19 cellular contexts compared by ENCODE assay signal in the genomic region with DNA sequence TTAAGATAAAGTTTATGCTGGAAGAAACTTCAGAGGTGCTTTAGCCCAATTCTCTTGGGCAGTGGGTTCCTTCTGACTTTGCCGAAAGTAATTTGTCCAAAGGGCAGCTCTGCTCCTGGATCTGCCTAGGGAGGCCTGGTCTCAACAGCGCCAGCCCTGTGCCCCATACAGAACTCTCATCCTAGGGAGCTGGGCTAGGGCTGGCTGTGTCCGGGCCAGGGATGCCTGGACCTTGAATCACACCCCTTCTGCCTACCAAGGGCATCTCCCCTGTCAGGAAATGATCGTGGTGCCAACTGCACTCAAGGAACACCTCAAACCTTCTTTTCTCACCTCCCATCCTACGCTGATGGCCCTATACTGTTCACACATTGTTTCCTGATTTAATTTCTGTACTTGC. TPM values are rescaled to one million over a fixed set of nuclear protein-coding genes. Genes with fewer than 3 reads are reported as not detected.
DNase-seq lines count a peak whose midpoint lies in the region; ATAC-seq and TF ChIP-seq lines count a peak whose summit lies in the region.
"Had no signal": no experiment of that assay in that cellular context is flagged by ENCODE, and none has a peak within 500 bp of the region (broad histone marks: within the 10 kb centered on the region; RNA-seq: fewer than 3 reads in every experiment).

No MANE protein-coding gene starts in this region.

- H3K4me3 ChIP-seq in H7 (ENCODE audit: insufficient read depth, low read depth, low read length) (no peak overlapping the region), coronary artery (peak overlapping the region; percentile 74), right atrium auricular region (peak overlapping the region in 1 of 2 donors; percentile 60), stomach smooth muscle (ENCODE audit: low read length in 2 of 2) (peak overlapping the region in 1 of 2 donors; percentile 29)

- H3K9ac ChIP-seq in stomach smooth muscle (ENCODE audit: low read length in 2 of 2), result no peak overlapping the region

- H3K27me3 ChIP-seq in H7 (ENCODE audit: control insufficient read depth, insufficient read depth, low read length) (peaks cover 66% of the 10 kb centered on the region), right atrium auricular region (no peaks in the 10 kb centered on the region), stomach smooth muscle (ENCODE audit: control insufficient read depth in 1 of 2, insufficient read depth in 2 of 2, low read length in 2 of 2) (peaks cover 29 to 40% of the 10 kb centered on the region in 2 donors)

- H3K27ac ChIP-seq in coronary artery (peak overlapping the region; percentile 92 to 93), right atrium auricular region (peak overlapping the region; percentile 92 to 93), stomach smooth muscle (ENCODE audit: low read length) (peak overlapping the region; percentile 24)

- no peak for ATAC-seq in HG03378 (IDR thresholded peaks at IDR 0.05; ENCODE audit: unreplicated experiment)
- no peak for ATAC-seq in GM19452 (IDR thresholded peaks at IDR 0.05; ENCODE audit: unreplicated experiment)
- ATAC-seq in HG02610 (IDR thresholded peaks at IDR 0.05; ENCODE audit: unreplicated experiment), result no peak
- ATAC-seq: activated CD4-positive, CD25-positive, alpha-beta regulatory T cell treated with anti-CD3 and anti-CD28 coated beads, Interleukin-2, amount 50 U/mL, for 24 hours; activated naive CD8-positive, alpha-beta T cell treated with anti-CD3 and anti-CD28 coated beads, Interleukin-2, amount 50 U/mL, for 24 hours; naive thymus-derived CD8-positive, alpha-beta T cell; PC-3; stimulated activated naive CD8-positive, alpha-beta T cell treated with anti-CD3 and anti-CD28 coated beads, Interleukin-15, amount 100 ng/mL, for 72 hours had no signal

- DNase-seq in H7 (peak; percentile 34), coronary artery (ENCODE audit: low spot score) (peak; percentile 81), right atrium auricular region (ENCODE audit: low spot score) (no peak)
- no peak for DNase-seq in activated effector memory CD4-positive, alpha-beta T cell treated with anti-CD3 and anti-CD28 coated beads, Interleukin-2, amount 50 U/mL, for 16 hours
- DNase-seq: activated naive CD8-positive, alpha-beta T cell treated with anti-CD3 and anti-CD28 coated beads, Interleukin-2, amount 50 U/mL, for 24 hours; activated T-cell treated with anti-CD3 and anti-CD28 coated beads for 4 hours; DMS53; foreskin fibroblast; MV-4-11; naive thymus-derived CD8-positive, alpha-beta T cell; NCI-H345; PC-3; stimulated activated naive CD8-positive, alpha-beta T cell treated with anti-CD3 and anti-CD28 coated beads, Interleukin-15, amount 100 ng/mL, for 72 hours; SW 1271 had no signal

- H3K4me1 ChIP-seq in right atrium auricular region (peaks cover 0 to 62% of the 10 kb centered on the region in 2 donors), stomach smooth muscle (ENCODE audit: control insufficient read depth, insufficient read depth, low read length) (peaks cover 39% of the 10 kb centered on the region)

- H3K9me3 ChIP-seq in right atrium auricular region, result no peaks in the 10 kb centered on the region
- H3K9me3 ChIP-seq in stomach smooth muscle (ENCODE audit: control insufficient read depth in 2 of 2, low read length in 2 of 2), result no peaks in the 10 kb centered on the region

- no peaks in the 10 kb centered on the region for H3K36me3 ChIP-seq in H7 (replicated peaks; ENCODE audit: control insufficient read depth, insufficient read depth, low read length)
- H3K36me3 ChIP-seq in right atrium auricular region, result no peaks in the 10 kb centered on the region
- no peaks in the 10 kb centered on the region for H3K36me3 ChIP-seq in stomach smooth muscle (ENCODE audit: control insufficient read depth in 2 of 2, insufficient read depth in 2 of 2, low read length in 2 of 2)

- TF ChIP-seq CTCF in coronary artery (IDR thresholded peaks at IDR 0.05) (no peak), right atrium auricular region (IDR thresholded peaks at IDR 0.05) (peak in 1 of 2 donors; percentile 21)

RNA-seq across cellular contexts. Expression of a gene that starts 37.3 kb away (rescaled TPM):
- 3.7 and 5.0 TPM in 2 replicates for total RNA-seq in H7 (2014; rRNA removed; shearing (Covaris generic))
- 10 to 100 TPM; 74.4 to 80.1 TPM for total RNA-seq in right atrium auricular region
- total RNA-seq: naive thymus-derived CD8-positive, alpha-beta T cell had no signal

Comparison
In these comparisons a context has a peak if more than half of its experiments do, and no peak if none do; other contexts are left out.
1. DNase-seq: peak in H7 (single experiment) and coronary artery (single experiment); none in right atrium auricular region (single experiment) and activated effector memory CD4-positive, alpha-beta T cell treated with anti-CD3 and anti-CD28 coated beads, Interleukin-2, amount 50 U/mL, for 16 hours (single experiment).
2. H3K27ac ChIP-seq: peak in every context shown above with its lines; median percentile 92 in coronary artery; 92 in right atrium auricular region; 24 in stomach smooth muscle.
3. RNA of a gene that starts 37.3 kb away (total RNA-seq): 74.4 to 80.1 TPM in right atrium auricular region; 3.7 to 5.0 TPM in H7; every median in the first group is over 10 times any median in the second.